ENCODE assay signal across 26 cellular contexts in the genomic region with DNA sequence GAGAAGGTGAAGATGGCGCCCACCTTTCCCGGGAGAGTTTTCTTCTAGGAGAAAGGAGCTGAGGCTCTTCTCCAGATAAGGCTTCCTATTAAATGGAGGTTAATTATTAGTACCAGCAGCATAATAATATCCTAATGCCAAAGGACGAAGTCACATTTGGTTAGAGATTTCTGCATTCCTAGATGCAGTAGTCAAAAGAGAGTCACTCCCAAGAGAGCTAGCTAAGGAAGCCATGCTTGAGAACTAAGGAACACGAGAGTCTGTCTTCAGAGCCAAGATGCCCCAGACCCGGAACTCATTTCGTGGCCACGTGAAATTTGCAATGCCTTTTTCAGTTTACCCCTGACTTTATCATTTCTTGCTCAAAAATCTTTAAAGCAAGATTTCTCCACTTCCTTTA.
DNase-seq lines count a peak whose midpoint lies in the region; ATAC-seq and TF ChIP-seq lines count a peak whose summit lies in the region.
"Had no signal": no experiment of that assay in that cellular context is flagged by ENCODE, and none has a peak within 500 bp of the region (broad histone marks: within the 10 kb centered on the region; RNA-seq: fewer than 3 reads in every experiment).

No MANE protein-coding gene starts in this region.

- POLR2A ChIA-PET in OCI-LY7 (lab: Charles Lee), result interaction anchor here (0.6 to 1.1 kb wide), 3 partner anchors 14 to 110 kb away, joined by 3 to 4 read pairs (median 3); no protein-coding TSS in a partner anchor

- CTCF ChIA-PET in OCI-LY7 (lab: Charles Lee; ENCODE audit: unreplicated experiment), result no interaction called here

- no peaks in the 10 kb centered on the region for H3K9me3 ChIP-seq in OCI-LY7 (ENCODE audit: low read length)
- H3K9me3 ChIP-seq: BLaER1, Caco-2 had no signal

- peak overlapping the region; percentile 59 for H2AFZ ChIP-seq in OCI-LY7 (ENCODE audit: low read length)

- no peaks in the 10 kb centered on the region for H3K9me2 ChIP-seq in OCI-LY7 (ENCODE audit: insufficient read depth, low read length)

- no peak overlapping the region for H3K4me3 ChIP-seq in OCI-LY7 (ENCODE audit: low read depth, low read length, poor library complexity, severe bottlenecking)
- no peak overlapping the region for H3K4me3 ChIP-seq in epithelial cell of proximal tubule (ENCODE audit: low read depth, low read length)
- H3K4me3 ChIP-seq: BLaER1, GM12878 had no signal

- intact Hi-C loops in OCI-LY7 (cut with micrococcal nuclease; ENCODE audit: unreplicated experiment), result no loop called here

- BruUV-seq in OCI-LY7 (replicated peaks; lab: Mats Ljungman, UMichigan), result no TSS peak

- TF ChIP-seq CTCF in OCI-LY7 (conservative IDR thresholded peaks at IDR 0.05; ENCODE audit: low read length), result no peak
- TF ChIP-seq CTCF in epithelial cell of proximal tubule (conservative IDR thresholded peaks at IDR 0.05; ENCODE audit: low read depth, low read length), result no peak

- no peaks in the 10 kb centered on the region for H3K79me2 ChIP-seq in OCI-LY7 (ENCODE audit: insufficient read depth, low read depth, low read length)

- no peak overlapping the region for H3K27ac ChIP-seq in OCI-LY7 (ENCODE audit: low read depth, low read length, poor library complexity, severe bottlenecking)
- H3K27ac ChIP-seq: BLaER1, HL-60 had no signal

- DNase-seq in AG20443 (ENCODE audit: low spot score) (peak; percentile 67), OCI-LY7 (ENCODE audit: low spot score) (no peak), epithelial cell of proximal tubule (ENCODE audit: low read depth) (peak; percentile 9), renal cortical epithelial cell (ENCODE audit: low read depth) (peak; percentile 43), NCI-H1930 (lab: John Stamatoyannopoulos, UW) (no peak)
- DNase-seq: Caco-2; CD4-positive, alpha-beta T cell; DMS 273 treated with DMSO at 0.1 percent for 48 hours; DMS79 treated with DMSO at 0.1 percent for 48 hours; H7; KBM-7; NCI-H1092 treated with DMSO at 0.1 percent for 48 hours; NCI-H146; NCI-H2029 treated with DMSO at 0.1 percent for 48 hours; NCI-H2171; NCI-H345; NCI-H524; NCI-H82; OCI-M1; SHP77; SW 1271 had no signal

- no peaks in the 10 kb centered on the region for H3K36me3 ChIP-seq in OCI-LY7 (ENCODE audit: insufficient read depth, low read length)
- H3K36me3 ChIP-seq: BLaER1 had no signal

- H3K4me2 ChIP-seq in OCI-LY7 (ENCODE audit: low read length), result no peak overlapping the region
- H3K4me2 ChIP-seq: BLaER1 had no signal

- no peaks in the 10 kb centered on the region for H4K20me1 ChIP-seq in OCI-LY7 (ENCODE audit: insufficient read depth, low read length)
- H4K20me1 ChIP-seq: BLaER1 had no signal

- H3K4me1 ChIP-seq in OCI-LY7 (ENCODE audit: insufficient read depth, low read length, poor library complexity, severe bottlenecking), result peaks cover 35% of the 10 kb centered on the region
- H3K4me1 ChIP-seq: Caco-2 had no signal

- ATAC-seq in HG02588 (IDR thresholded peaks at IDR 0.05; ENCODE audit: unreplicated experiment) (no peak), GM19463 (IDR thresholded peaks at IDR 0.05; ENCODE audit: unreplicated experiment) (no peak)
- ATAC-seq: GM12878 had no signal

Comparison
In these comparisons a context has a peak if more than half of its experiments do, and no peak if none do; other contexts are left out.
1. DNase-seq: peak in AG20443 (single experiment), epithelial cell of proximal tubule (single experiment) and renal cortical epithelial cell (single experiment); none in OCI-LY7 (single experiment) and NCI-H1930 (0 of 2).